In the genomic region with DNA sequence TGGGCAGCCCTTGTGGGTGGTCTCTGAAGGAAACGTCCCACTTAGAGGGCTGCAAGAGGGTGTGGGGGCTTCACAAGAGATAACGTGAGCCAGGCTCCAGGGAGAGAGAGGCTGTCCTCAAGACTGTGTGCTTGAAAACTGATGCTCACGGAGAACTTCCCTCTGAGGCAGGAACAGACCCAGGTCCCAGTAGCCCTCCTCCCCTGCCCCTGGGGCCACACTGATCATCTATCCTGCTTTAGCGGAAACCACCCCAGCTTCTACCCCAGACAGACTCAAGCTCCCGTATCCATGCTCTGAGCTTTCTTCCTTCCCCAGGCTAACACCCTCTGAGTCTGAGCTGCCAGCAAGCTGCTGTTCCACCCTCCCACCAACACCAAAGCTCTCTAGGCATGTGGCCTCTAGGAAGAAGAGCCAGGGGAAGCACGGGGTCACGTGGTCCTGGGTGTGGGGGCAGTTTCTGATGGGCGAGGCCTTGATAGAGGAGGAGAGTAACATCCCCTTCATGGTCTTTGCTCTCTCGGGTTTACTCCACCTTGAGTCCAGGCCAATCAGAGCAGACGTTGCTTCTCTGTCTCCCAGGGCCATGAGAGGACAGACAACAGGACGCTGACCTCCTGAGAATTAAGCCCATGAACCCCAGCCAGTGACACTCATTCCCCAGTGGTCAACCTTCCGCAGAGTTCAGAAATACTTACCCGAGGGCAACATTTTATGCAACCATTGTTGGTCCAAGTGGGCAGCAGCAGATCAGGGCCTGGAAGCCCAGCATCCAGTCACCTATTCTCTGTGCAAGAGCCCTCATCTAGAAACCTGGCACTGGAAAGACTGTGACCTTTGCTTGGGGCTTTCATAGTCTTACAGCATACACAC, we compare ENCODE assay signal across 8 cellular contexts. TPM values are rescaled to one million over a fixed set of nuclear protein-coding genes. Genes with fewer than 3 reads are reported as not detected.
DNase-seq lines count a peak whose midpoint lies in the region; ATAC-seq and TF ChIP-seq lines count a peak whose summit lies in the region.

No MANE protein-coding gene starts in this region.

- CTCF ChIA-PET in Caco-2 (lab: Charles Lee): interaction anchor here (1.1 to 6.4 kb wide), 4 partner anchors 14 to 52 kb away, joined by 5 to 129 read pairs (median 50); a partner anchor contains a TSS

- H3K4me3 Mint-ChIP-seq in Caco-2 (ENCODE audit: unreplicated experiment) (peak overlapping the region; percentile 97), immature natural killer cell (peak overlapping the region; percentile 95 to 98 (median 97))

- intact Hi-C loops in Caco-2 (cut with micrococcal nuclease; ENCODE audit: unreplicated experiment): no loop called here

- DNase-seq in Caco-2: peak; percentile 69 to 84
- no peak for DNase-seq in astrocyte of the cerebellum (ENCODE audit: low read depth)
- DNase-seq in immature natural killer cell: peak; percentile 16 to 23 (median 16)
- peak; percentile 72 for DNase-seq in stimulated activated CD4-positive, alpha-beta T cell treated with anti-CD3 and anti-CD28 coated beads, Interleukin-1b, Interleukin-23, amount 100 ng/mL, for 48 hours
- no peak for DNase-seq in GOT3 (lab: John Stamatoyannopoulos, UW)

- H3K4me3 ChIP-seq in Caco-2 (ENCODE audit: low read depth, low read length) (peak overlapping the region; percentile 60), astrocyte of the cerebellum (ENCODE audit: low read depth, low read length) (peak overlapping the region; percentile 73)

- no peak for TF ChIP-seq CTCF in Caco-2 (IDR thresholded peaks at IDR 0.05; ENCODE audit: insufficient read depth in 1 of 2, low read depth in 1 of 2, low read length in 1 of 2, severe bottlenecking in 1 of 2, unreplicated experiment in 1 of 2)
- no peak for TF ChIP-seq CTCF in astrocyte of the cerebellum (IDR thresholded peaks at IDR 0.05; ENCODE audit: low read depth, low read length, missing control alignments)

- in situ Hi-C loops in astrocyte of the cerebellum (cut with HindIII; ENCODE audit: low sequenced_read_pairs): no loop called here

- H3K27me3 ChIP-seq in Caco-2 (replicated peaks; ENCODE audit: control insufficient read depth, insufficient read depth, low read length): no peaks in the 10 kb centered on the region

- H3K9me3 Mint-ChIP-seq in Caco-2 (ENCODE audit: unreplicated experiment) (no peaks in the 10 kb centered on the region), immature natural killer cell (no peaks in the 10 kb centered on the region)

- H3K36me3 Mint-ChIP-seq in Caco-2 (ENCODE audit: insufficient read depth, unreplicated experiment) (peaks cover 64% of the 10 kb centered on the region), immature natural killer cell (peaks cover 0 to 9% (median 4%) of the 10 kb centered on the region in 3 donors)

- no peaks in the 10 kb centered on the region for H3K9me3 ChIP-seq in Caco-2

- BruUV-seq in Caco-2 (replicated peaks; lab: Mats Ljungman, UMichigan): no TSS peak

- POLR2A ChIA-PET in Caco-2 (lab: Charles Lee): interaction anchor here (1.0 to 3.2 kb wide), 5 partner anchors 13 to 37 kb away, joined by 4 to 72 read pairs (median 13); a partner anchor contains a TSS

- peaks cover 24% of the 10 kb centered on the region for H3K4me1 Mint-ChIP-seq in Caco-2 (ENCODE audit: low read depth, unreplicated experiment)
- peaks cover 15 to 24% of the 10 kb centered on the region in 2 donors for H3K4me1 Mint-ChIP-seq in immature natural killer cell

- ATAC-seq in GM19351 (IDR thresholded peaks at IDR 0.05; ENCODE audit: unreplicated experiment): peak; percentile 78
- ATAC-seq in HG03439 (IDR thresholded peaks at IDR 0.05; ENCODE audit: unreplicated experiment): peak; percentile 61

- TF ChIP-seq POLR2A in Raji (IDR thresholded peaks at IDR 0.05; ENCODE audit: insufficient read depth, low read depth, low read length): peak; percentile 90

- H3K4me1 ChIP-seq in Caco-2: peaks cover 21% of the 10 kb centered on the region

- H3K36me3 ChIP-seq in Caco-2 (ENCODE audit: control insufficient read depth, insufficient read depth, low read length): peaks cover 3% of the 10 kb centered on the region

- H3K27me3 Mint-ChIP-seq in Caco-2 (ENCODE audit: insufficient read depth, unreplicated experiment) (no peaks in the 10 kb centered on the region), immature natural killer cell (ENCODE audit: low read depth in 3 of 3) (peaks cover 1 to 7% (median 2%) of the 10 kb centered on the region in 3 donors)

- H3K27ac Mint-ChIP-seq in Caco-2 (ENCODE audit: unreplicated experiment) (peak overlapping the region; percentile 99), immature natural killer cell (peak overlapping the region; percentile 85 to 98 (median 94))

RNA-seq across cellular contexts. Expression of a gene that starts 1.3 kb away (rescaled TPM):
- total RNA-seq in Caco-2 (2022): 132 and 146 TPM in 2 replicates
- polyA plus RNA-seq in immature natural killer cell: 10 to 100 TPM in 2 of 3 donors, 1 to 10 TPM in 1; 8.2 to 13.3 (median 12.0) TPM

RNA-seq across cellular contexts. Expression of a gene that starts 19.1 kb away (rescaled TPM):
- 58.1 and 65.9 TPM in 2 replicates for total RNA-seq in Caco-2 (2022)
- polyA plus RNA-seq in immature natural killer cell: 100 to 1,000 TPM in 1 of 3 donors, 10 to 100 TPM in 2; 91.1 to 129 (median 98.2) TPM

RNA-seq across cellular contexts. Expression of a gene that starts 19.3 kb away (rescaled TPM):
- total RNA-seq in Caco-2 (2022): 2.1 and 2.3 TPM in 2 replicates
- 1 to 10 TPM; 2.8 to 4.1 (median 3.0) TPM for polyA plus RNA-seq in immature natural killer cell

RNA-seq across cellular contexts. Expression of a gene that starts 24.1 kb away (rescaled TPM):
- total RNA-seq in Caco-2 (2022): not detected in 2 replicates
- polyA plus RNA-seq in immature natural killer cell: not detected

RNA-seq across cellular contexts. Expression of a gene that starts 35.0 kb away (rescaled TPM):
- total RNA-seq in Caco-2 (2022): 0.39 and 0.44 TPM in 2 replicates
- polyA plus RNA-seq in immature natural killer cell: under 1 TPM; 0.28 to 0.90 (median 0.85) TPM

Comparison
In these comparisons a context has a peak if more than half of its experiments do, and no peak if none do; other contexts are left out.
1. DNase-seq: peak in Caco-2 (2 of 2), immature natural killer cell (3 of 3) and stimulated activated CD4-positive, alpha-beta T cell treated with anti-CD3 and anti-CD28 coated beads, Interleukin-1b, Interleukin-23, amount 100 ng/mL, for 48 hours (single experiment); none in astrocyte of the cerebellum (single experiment) and GOT3 (single experiment).